17 cellular contexts compared by ENCODE assay signal in genomic region chr10:85124592-85124991, GRCh38.
A peak's percentile ranks its signal among the peaks of the same experiment; 100 is the strongest.
DNase-seq lines count a peak whose midpoint lies in the region; ATAC-seq, FAIRE-seq and TF ChIP-seq lines count a peak whose summit lies in the region.
"Had no signal": no experiment of that assay in that cellular context is flagged by ENCODE, and none has a peak within 500 bp of the region (broad histone marks: within the 10 kb centered on the region; RNA-seq: fewer than 3 reads in every experiment).

No MANE protein-coding gene starts in this region.

- FAIRE-seq in GM12891 (lab: Jason Lieb, UNC) = no peak
- FAIRE-seq: A549, kidney had no signal

- TF ChIP-seq CTCF in glutamatergic neuron (IDR thresholded peaks at IDR 0.05; ENCODE audit: partially characterized antibody, unreplicated experiment) = no peak

- peak; percentile 80 to 100 for ATAC-seq in left cardiac atrium
- ATAC-seq: A549, gastroesophageal sphincter had no signal

- DNase-seq in NCI-H345 (lab: John Stamatoyannopoulos, UW) = peak; percentile 5
- DNase-seq in NCI-H345 treated with DMSO at 0.1 percent for 48 hours (lab: John Stamatoyannopoulos, UW; ENCODE audit: unreplicated experiment) = no peak
- peak; percentile 92 for DNase-seq in NCI-H446 treated with DMSO at 0.1 percent for 48 hours (lab: John Stamatoyannopoulos, UW)
- DNase-seq in left cardiac atrium = peak; percentile 20
- DNase-seq in retina = peak; percentile 18
- no peak for DNase-seq in glutamatergic neuron
- DNase-seq in glomerular visceral epithelial cell (ENCODE audit: extremely low spot score) = no peak
- no peak for DNase-seq in GM12891 (ENCODE audit: insufficient read length, low spot score)
- DNase-seq: activated naive CD4-positive, alpha-beta T cell treated with Interleukin-2 at 50 U/mL for 16 hours; CD8-positive, alpha-beta memory T cell; kidney; NCI-H1048; Peyer's patch; stimulated activated CD4-positive, alpha-beta T cell treated with anti-CD3 and anti-CD28 coated beads, Interleukin-2, amount 100 ng/mL, for 48 hours; T-helper 1 cell had no signal

- no peak overlapping the region for H3K4me3 Mint-ChIP-seq in glutamatergic neuron (ENCODE audit: unreplicated experiment)
- H3K4me3 Mint-ChIP-seq: CD8-positive, alpha-beta memory T cell had no signal

- H3K9me3 Mint-ChIP-seq in glutamatergic neuron (ENCODE audit: unreplicated experiment) = peaks cover 1% of the 10 kb centered on the region

- TF ChIP-seq POLR2A in GM12891 (IDR thresholded peaks at IDR 0.05; ENCODE audit: low read depth, low read length) = no peak

- H3K36me3 Mint-ChIP-seq in glutamatergic neuron (ENCODE audit: unreplicated experiment) = no peaks in the 10 kb centered on the region
- H3K36me3 Mint-ChIP-seq: CD8-positive, alpha-beta memory T cell had no signal

- intact Hi-C loops in left cardiac atrium (cut with DNase I) = no loop called here

- no peaks in the 10 kb centered on the region for H3K27me3 Mint-ChIP-seq in glutamatergic neuron (ENCODE audit: unreplicated experiment)
- H3K27me3 Mint-ChIP-seq: CD8-positive, alpha-beta memory T cell had no signal

- H3K27ac Mint-ChIP-seq in glutamatergic neuron (ENCODE audit: unreplicated experiment) = no peak overlapping the region

- no peaks in the 10 kb centered on the region for H3K4me1 Mint-ChIP-seq in glutamatergic neuron (ENCODE audit: low read depth, unreplicated experiment)
- H3K4me1 Mint-ChIP-seq: CD8-positive, alpha-beta memory T cell had no signal

TF ChIP-seq in GM12891, 5 proteins besides CTCF, POLR2A, EP300 and RAD21:
- TF ChIP-seq TAF1 (IDR thresholded peaks at IDR 0.05; ENCODE audit: low read depth, low read length) = no peak
- TF ChIP-seq POU2F2 (IDR thresholded peaks at IDR 0.05; ENCODE audit: low read depth, low read length) = no peak
- no peak for TF ChIP-seq PAX5 (IDR thresholded peaks at IDR 0.05; ENCODE audit: insufficient read depth, low read length, severe bottlenecking)
- no peak for TF ChIP-seq POLR2AphosphoS5 (IDR thresholded peaks at IDR 0.05; ENCODE audit: low read depth, low read length)
- TF ChIP-seq SPI1 (IDR thresholded peaks at IDR 0.05; ENCODE audit: low read depth, low read length) = no peak

Comparison
In these comparisons a context has a peak if more than half of its experiments do, and no peak if none do; other contexts are left out.
1. DNase-seq: peak in NCI-H345 (single experiment), NCI-H446 treated with DMSO at 0.1 percent for 48 hours (single experiment), left cardiac atrium (single experiment) and retina (single experiment); none in NCI-H345 treated with DMSO at 0.1 percent for 48 hours (single experiment), glutamatergic neuron (single experiment), glomerular visceral epithelial cell (single experiment) and GM12891 (single experiment).